2 cellular contexts compared by ENCODE assay signal in the genomic region with DNA sequence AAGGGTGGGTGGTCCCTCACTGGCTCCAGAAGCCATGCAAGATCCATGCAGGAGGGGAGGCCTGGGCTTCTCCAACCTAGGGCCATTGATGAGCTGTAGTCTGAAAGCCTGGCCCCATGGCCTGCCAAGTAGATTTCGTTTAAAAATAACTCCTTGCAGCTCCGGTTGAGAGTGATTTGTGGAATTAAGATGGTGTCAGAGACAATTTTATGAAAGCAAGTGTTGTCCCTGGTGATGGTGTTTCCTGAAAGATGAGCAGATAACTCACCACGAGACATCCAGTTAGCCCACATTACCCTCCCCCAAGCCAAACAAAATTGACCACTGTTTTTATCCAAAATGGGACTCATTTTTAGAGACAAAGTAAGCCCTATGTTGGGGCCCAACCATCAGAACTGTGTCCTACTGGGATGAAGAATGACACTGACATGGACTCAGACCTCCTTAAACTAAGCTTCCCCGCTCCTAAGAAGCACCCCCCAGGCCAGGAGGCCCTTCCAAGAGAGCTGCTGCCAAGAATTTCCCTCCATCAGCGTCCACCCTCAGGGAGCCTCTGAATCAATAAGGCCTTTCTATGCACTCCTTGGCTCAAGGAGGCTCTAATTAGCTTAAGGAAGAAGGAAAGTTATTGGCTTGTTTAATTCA.
TF ChIP-seq lines count a peak whose summit lies in the region.

No MANE protein-coding gene starts in this region.

TF ChIP-seq in SK-N-SH, 30 proteins besides CTCF, POLR2A, EP300 and RAD21 (continued from another document):
- TF ChIP-seq, protein P1, sequence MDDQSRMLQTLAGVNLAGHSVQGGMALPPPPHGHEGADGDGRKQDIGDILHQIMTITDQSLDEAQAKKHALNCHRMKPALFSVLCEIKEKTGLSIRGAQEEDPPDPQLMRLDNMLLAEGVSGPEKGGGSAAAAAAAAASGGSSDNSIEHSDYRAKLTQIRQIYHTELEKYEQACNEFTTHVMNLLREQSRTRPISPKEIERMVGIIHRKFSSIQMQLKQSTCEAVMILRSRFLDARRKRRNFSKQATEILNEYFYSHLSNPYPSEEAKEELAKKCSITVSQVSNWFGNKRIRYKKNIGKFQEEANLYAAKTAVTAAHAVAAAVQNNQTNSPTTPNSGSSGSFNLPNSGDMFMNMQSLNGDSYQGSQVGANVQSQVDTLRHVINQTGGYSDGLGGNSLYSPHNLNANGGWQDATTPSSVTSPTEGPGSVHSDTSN (IDR thresholded peaks at IDR 0.05): peak; percentile 52

TF ChIP-seq in SK-N-SH treated with all-trans-retinoic acid at 6 μM for 48 hours, 23 proteins besides CTCF, POLR2A, EP300 and RAD21:
- TF ChIP-seq, protein P2, sequence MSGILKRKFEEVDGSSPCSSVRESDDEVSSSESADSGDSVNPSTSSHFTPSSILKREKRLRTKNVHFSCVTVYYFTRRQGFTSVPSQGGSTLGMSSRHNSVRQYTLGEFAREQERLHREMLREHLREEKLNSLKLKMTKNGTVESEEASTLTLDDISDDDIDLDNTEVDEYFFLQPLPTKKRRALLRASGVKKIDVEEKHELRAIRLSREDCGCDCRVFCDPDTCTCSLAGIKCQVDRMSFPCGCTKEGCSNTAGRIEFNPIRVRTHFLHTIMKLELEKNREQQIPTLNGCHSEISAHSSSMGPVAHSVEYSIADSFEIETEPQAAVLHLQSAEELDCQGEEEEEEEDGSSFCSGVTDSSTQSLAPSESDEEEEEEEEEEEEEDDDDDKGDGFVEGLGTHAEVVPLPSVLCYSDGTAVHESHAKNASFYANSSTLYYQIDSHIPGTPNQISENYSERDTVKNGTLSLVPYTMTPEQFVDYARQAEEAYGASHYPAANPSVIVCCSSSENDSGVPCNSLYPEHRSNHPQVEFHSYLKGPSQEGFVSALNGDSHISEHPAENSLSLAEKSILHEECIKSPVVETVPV (CRISPR knock-in tag; IDR thresholded peaks at IDR 0.05): no peak
- TF ChIP-seq ZNF70 (CRISPR knock-in tag; IDR thresholded peaks at IDR 0.05): no peak
- TF ChIP-seq CSDC2 (CRISPR knock-in tag; IDR thresholded peaks at IDR 0.05): no peak
- TF ChIP-seq ZNF8 (CRISPR knock-in tag; IDR thresholded peaks at IDR 0.05): no peak
- no peak for TF ChIP-seq GLIS3 (CRISPR knock-in tag; IDR thresholded peaks at IDR 0.05)
- no peak for TF ChIP-seq PPARA (CRISPR knock-in tag; IDR thresholded peaks at IDR 0.05; ENCODE audit: borderline replicate concordance)
- TF ChIP-seq ZFP3 (CRISPR knock-in tag; IDR thresholded peaks at IDR 0.05): no peak
- no peak for TF ChIP-seq TCF4 (CRISPR knock-in tag; IDR thresholded peaks at IDR 0.05; ENCODE audit: borderline replicate concordance)
- TF ChIP-seq RARB (CRISPR knock-in tag; IDR thresholded peaks at IDR 0.05): no peak
- TF ChIP-seq ESRRG (CRISPR knock-in tag; IDR thresholded peaks at IDR 0.05): no peak
- no peak for TF ChIP-seq BACH2 (CRISPR knock-in tag; IDR thresholded peaks at IDR 0.05; ENCODE audit: borderline replicate concordance)
- TF ChIP-seq, protein P3, sequence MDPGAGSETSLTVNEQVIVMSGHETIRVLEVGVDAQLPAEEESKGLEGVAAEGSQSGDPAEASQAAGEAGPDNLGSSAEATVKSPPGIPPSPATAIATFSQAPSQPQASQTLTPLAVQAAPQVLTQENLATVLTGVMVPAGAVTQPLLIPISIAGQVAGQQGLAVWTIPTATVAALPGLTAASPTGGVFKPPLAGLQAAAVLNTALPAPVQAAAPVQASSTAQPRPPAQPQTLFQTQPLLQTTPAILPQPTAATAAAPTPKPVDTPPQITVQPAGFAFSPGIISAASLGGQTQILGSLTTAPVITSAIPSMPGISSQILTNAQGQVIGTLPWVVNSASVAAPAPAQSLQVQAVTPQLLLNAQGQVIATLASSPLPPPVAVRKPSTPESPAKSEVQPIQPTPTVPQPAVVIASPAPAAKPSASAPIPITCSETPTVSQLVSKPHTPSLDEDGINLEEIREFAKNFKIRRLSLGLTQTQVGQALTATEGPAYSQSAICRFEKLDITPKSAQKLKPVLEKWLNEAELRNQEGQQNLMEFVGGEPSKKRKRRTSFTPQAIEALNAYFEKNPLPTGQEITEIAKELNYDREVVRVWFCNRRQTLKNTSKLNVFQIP (CRISPR knock-in tag; IDR thresholded peaks at IDR 0.05; ENCODE audit: borderline replicate concordance, low read depth): no peak
- TF ChIP-seq ZNF565 (CRISPR knock-in tag; conservative IDR thresholded peaks at IDR 0.05; ENCODE audit: low read depth): no peak
- TF ChIP-seq ARNTL (CRISPR knock-in tag; IDR thresholded peaks at IDR 0.05; ENCODE audit: borderline replicate concordance, low read depth): no peak
- TF ChIP-seq TOX (CRISPR knock-in tag; IDR thresholded peaks at IDR 0.05; ENCODE audit: borderline replicate concordance): no peak
